20 cellular contexts compared by ENCODE assay signal in the genomic region with DNA sequence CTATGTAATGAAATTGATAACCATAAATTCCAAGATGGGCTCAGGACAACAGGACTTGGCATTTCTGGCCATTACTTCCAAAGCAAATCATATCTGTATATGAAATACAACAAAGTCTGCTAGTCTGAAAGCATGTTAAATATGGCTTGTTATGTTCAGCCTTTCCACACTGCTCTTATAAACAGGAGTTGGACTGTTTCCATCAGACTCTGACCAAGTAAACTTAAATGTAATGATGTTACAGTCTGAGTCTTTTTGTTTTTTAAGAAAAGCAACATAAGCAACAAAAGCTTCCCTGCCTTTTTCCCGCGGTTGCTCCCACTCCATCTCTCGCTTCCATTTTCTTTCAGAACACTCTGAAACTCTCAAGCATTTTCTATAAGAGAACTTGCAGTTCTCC. TPM values are rescaled to one million over a fixed set of nuclear protein-coding genes. Genes with fewer than 3 reads are reported as not detected.
DNase-seq lines count a peak whose midpoint lies in the region; ATAC-seq, FAIRE-seq and TF ChIP-seq lines count a peak whose summit lies in the region.
"Had no signal": no experiment of that assay in that cellular context is flagged by ENCODE, and none has a peak within 500 bp of the region (broad histone marks: within the 10 kb centered on the region; RNA-seq: fewer than 3 reads in every experiment).

No MANE protein-coding gene starts in this region.

- no peak for TF ChIP-seq POLR2A in H54 (IDR thresholded peaks at IDR 0.05; ENCODE audit: low read depth, low read length)

- no peaks in the 10 kb centered on the region for H3K79me2 ChIP-seq in osteoblast (ENCODE audit: insufficient read depth, low read length)

- H3K4me3 ChIP-seq in choroid plexus epithelial cell (ENCODE audit: low read depth, low read length) (no peak overlapping the region), osteoblast (ENCODE audit: insufficient read depth, low read length) (no peak overlapping the region)
- H3K4me3 ChIP-seq: BLaER1, GM23338 had no signal

- no peak for ATAC-seq in HG02763 (IDR thresholded peaks at IDR 0.05; ENCODE audit: unreplicated experiment)
- ATAC-seq: GM23338, HCT116 had no signal

- no peaks in the 10 kb centered on the region for H3K9me3 ChIP-seq in osteoblast (ENCODE audit: low read depth, low read length)
- H3K9me3 ChIP-seq: BLaER1 had no signal

- H3K36me3 ChIP-seq in osteoblast (ENCODE audit: insufficient read depth, low read length): no peaks in the 10 kb centered on the region
- H3K36me3 ChIP-seq: BLaER1 had no signal

- H3K4me2 ChIP-seq in osteoblast (ENCODE audit: insufficient read depth, low read length): no peak overlapping the region
- H3K4me2 ChIP-seq: BLaER1, GM23338 had no signal

- H3K4me1 ChIP-seq in osteoblast (ENCODE audit: insufficient read depth, low read length): no peaks in the 10 kb centered on the region

- H3K27me3 ChIP-seq in osteoblast (ENCODE audit: insufficient read depth, low read length): no peaks in the 10 kb centered on the region
- H3K27me3 ChIP-seq: BLaER1 had no signal

- TF ChIP-seq CTCF in choroid plexus epithelial cell (conservative IDR thresholded peaks at IDR 0.05; ENCODE audit: low read depth, low read length) (no peak), osteoblast (IDR thresholded peaks at IDR 0.05; ENCODE audit: extremely low read depth, low read depth, low read length) (no peak)

- no peak overlapping the region for H3K27ac ChIP-seq in osteoblast (ENCODE audit: low read depth, low read length)
- H3K27ac ChIP-seq: BLaER1 had no signal

- peak overlapping the region; percentile 15 for H2AFZ ChIP-seq in osteoblast (ENCODE audit: low read length)
- H2AFZ ChIP-seq: GM23338 had no signal

- DNase-seq in H54 (ENCODE audit: insufficient read length, low spot score) (no peak), choroid plexus epithelial cell (ENCODE audit: low read depth) (peak; percentile 42), iris pigment epithelial cell (ENCODE audit: low read depth) (peak; percentile 56), osteoblast (ENCODE audit: insufficient read length, low spot score, missing footprints) (no peak), iPS-NIHi11 (ENCODE audit: low spot score) (no peak), SKM-1 treated with dmso at 0.1 percent for 144 hours (lab: John Stamatoyannopoulos, UW; ENCODE audit: unreplicated experiment) (no peak)
- DNase-seq: 8988T; CD4-positive, alpha-beta memory T cell; DMS153; DMS79; GDM1; H7; HFFc6 had no signal

- H4K20me1 ChIP-seq in osteoblast (ENCODE audit: insufficient read depth, low read length): no peaks in the 10 kb centered on the region
- H4K20me1 ChIP-seq: BLaER1 had no signal

- FAIRE-seq in H54 (lab: Jason Lieb, UNC): peak; percentile 20
- FAIRE-seq: GM12892, GM18507, HTR-8/SVneo had no signal

RNA-seq across cellular contexts. Expression of gene CDCA7L, which starts 8.1 kb away (rescaled TPM):
- 30.0 and 35.1 TPM in 2 replicates for total RNA-seq in osteoblast

Comparison
In these comparisons a context has a peak if more than half of its experiments do, and no peak if none do; other contexts are left out.
1. DNase-seq: peak in choroid plexus epithelial cell (single experiment) and iris pigment epithelial cell (single experiment); none in H54 (single experiment), osteoblast (single experiment), iPS-NIHi11 (single experiment) and SKM-1 treated with dmso at 0.1 percent for 144 hours (single experiment).